ENCODE assay signal across 31 cellular contexts in the genomic region with DNA sequence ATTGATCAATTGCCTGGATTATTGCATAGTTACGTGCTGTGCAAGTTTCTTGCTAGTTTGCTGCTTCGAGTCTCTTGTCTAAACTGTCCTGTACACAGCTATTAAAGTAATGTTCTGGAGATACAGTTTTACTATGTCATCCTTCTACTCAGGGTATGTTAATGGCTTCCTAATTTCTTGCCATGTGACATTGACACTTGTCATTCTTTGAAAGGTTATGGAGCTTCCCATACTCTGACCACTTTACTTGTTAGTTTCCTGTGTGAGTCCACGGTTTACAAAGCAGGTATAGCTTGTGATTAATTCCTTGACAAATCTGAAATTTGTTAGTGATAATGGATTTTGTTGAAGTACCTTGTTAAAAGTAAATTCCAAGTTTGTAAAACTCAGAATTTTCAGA.
"Had no signal": no experiment of that assay in that cellular context is flagged by ENCODE, and none has a peak within 500 bp of the region (broad histone marks: within the 10 kb centered on the region; RNA-seq: fewer than 3 reads in every experiment).

No MANE protein-coding gene starts in this region.

- H3K4me1 ChIP-seq: ascending aorta had no signal

- H3K4me2 ChIP-seq: KMS-11 had no signal

- H3K36me3 ChIP-seq: ascending aorta, MG63 had no signal

- H3K27ac Mint-ChIP-seq: activated CD4-positive, alpha-beta memory T cell treated with anti-CD3 and anti-CD28 coated beads, Interleukin-2, amount 10 ng/mL, durations not matched to agents 7 days and 5 days; activated CD4-positive, alpha-beta T cell treated with anti-CD3 and anti-CD28 coated beads, Interleukin-2, amount 10 ng/mL, durations not matched to agents 7 days and 5 days; activated naive CD8-positive, alpha-beta T cell treated with anti-CD3 and anti-CD28 coated beads, Interleukin-2, amount 50 U/mL, for 24 hours; activated T-cell treated with anti-CD3 and anti-CD28 coated beads, Interleukin-2, amount 50 U/mL, for 24 hours; activated T-helper 1 cell treated with anti-CD3 and anti-CD28 coated beads, Interleukin-12 subunit alpha, Interleukin-12 subunit beta, Interleukin-2, Interleukin-4 antibody, amounts not matched to agents 30 ng/mL and 10 ng/mL and 1 ng/mL, durations not matched to agents 14 hours and 24 hours and 36 hours; T-cell had no signal

- DNase-seq: activated CD4-positive, alpha-beta memory T cell treated with anti-CD3 and anti-CD28 coated beads, Interleukin-2, amount 10 ng/mL, durations not matched to agents 7 days and 5 days; activated CD4-positive, alpha-beta T cell treated with anti-CD3 and anti-CD28 coated beads, Interleukin-2, amount 10 ng/mL, durations not matched to agents 7 days and 5 days; activated CD4-positive, CD25-positive, alpha-beta regulatory T cell; activated effector memory CD4-positive, alpha-beta T cell treated with anti-CD3 and anti-CD28 coated beads, Interleukin-2, amount 50 U/mL, for 16 hours; activated naive CD4-positive, alpha-beta T cell treated with Interleukin-2 at 50 U/mL for 16 hours; activated naive CD8-positive, alpha-beta T cell treated with anti-CD3 and anti-CD28 coated beads, Interleukin-2, amount 50 U/mL, for 24 hours; activated T-cell treated with anti-CD3 and anti-CD28 coated beads, Interleukin-2, amount 50 U/mL, for 24 hours; amniotic stem cell; body of pancreas; central memory CD4-positive, alpha-beta T cell; MG63; MV-4-11; NCI-H1092 treated with DMSO at 0.1 percent for 48 hours; NCI-H1417 treated with DMSO at 0.1 percent for 48 hours; NCI-H1694 treated with DMSO at 0.1 percent for 48 hours; NCI-H2029 treated with DMSO at 0.1 percent for 48 hours; NCI-H510A treated with DMSO at 0.1 percent for 48 hours; NCI-H69; NK-92 treated with Interleukin-12 subunit alpha and Interleukin-12 subunit beta, amount 100 ng/mL, for 24 hours; OCI-M1; RPMI8226; T-cell; T-helper 2 cell; T1000 had no signal

- H3K9me3 ChIP-seq: ascending aorta, body of pancreas, MG63 had no signal

- H3K4me3 ChIP-seq: ascending aorta, body of pancreas, MG63, SK-N-MC had no signal

- H3K4me3 Mint-ChIP-seq: activated CD4-positive, alpha-beta memory T cell treated with anti-CD3 and anti-CD28 coated beads, Interleukin-2, amount 10 ng/mL, durations not matched to agents 7 days and 5 days; activated CD4-positive, alpha-beta T cell treated with anti-CD3 and anti-CD28 coated beads, Interleukin-2, amount 10 ng/mL, durations not matched to agents 7 days and 5 days; activated naive CD8-positive, alpha-beta T cell treated with anti-CD3 and anti-CD28 coated beads, Interleukin-2, amount 50 U/mL, for 24 hours; activated T-cell treated with anti-CD3 and anti-CD28 coated beads, Interleukin-2, amount 50 U/mL, for 24 hours; activated T-helper 1 cell treated with anti-CD3 and anti-CD28 coated beads, Interleukin-12 subunit alpha, Interleukin-12 subunit beta, Interleukin-2, Interleukin-4 antibody, amounts not matched to agents 30 ng/mL and 10 ng/mL and 1 ng/mL, durations not matched to agents 14 hours and 24 hours and 36 hours; T-cell had no signal

- H3K9me3 Mint-ChIP-seq: activated CD4-positive, alpha-beta memory T cell treated with anti-CD3 and anti-CD28 coated beads, Interleukin-2, amount 10 ng/mL, durations not matched to agents 7 days and 5 days; activated CD4-positive, alpha-beta T cell treated with anti-CD3 and anti-CD28 coated beads, Interleukin-2, amount 10 ng/mL, durations not matched to agents 7 days and 5 days; activated naive CD4-positive, alpha-beta T cell treated with anti-CD3 and anti-CD28 coated beads, Interleukin-2, amount 50 U/mL, for 72 hours; activated naive CD8-positive, alpha-beta T cell treated with anti-CD3 and anti-CD28 coated beads, Interleukin-2, amount 50 U/mL, for 24 hours; activated T-cell treated with anti-CD3 and anti-CD28 coated beads, Interleukin-2, amount 50 U/mL, for 24 hours; activated T-helper 1 cell treated with anti-CD3 and anti-CD28 coated beads, Interleukin-12 subunit alpha, Interleukin-12 subunit beta, Interleukin-2, Interleukin-4 antibody, amounts not matched to agents 30 ng/mL and 10 ng/mL and 1 ng/mL, durations not matched to agents 14 hours and 24 hours and 36 hours; T-cell had no signal

- H3K27me3 ChIP-seq: ascending aorta, body of pancreas, MG63 had no signal

- H3K27me3 Mint-ChIP-seq: activated CD4-positive, alpha-beta memory T cell treated with anti-CD3 and anti-CD28 coated beads, Interleukin-2, amount 10 ng/mL, durations not matched to agents 7 days and 5 days; activated CD4-positive, alpha-beta T cell treated with anti-CD3 and anti-CD28 coated beads, Interleukin-2, amount 10 ng/mL, durations not matched to agents 7 days and 5 days; activated T-cell treated with anti-CD3 and anti-CD28 coated beads, Interleukin-2, amount 50 U/mL, for 24 hours; T-cell had no signal

- H3K27ac ChIP-seq: ascending aorta, body of pancreas, KMS-11, SK-N-MC had no signal

- H3K36me3 Mint-ChIP-seq: activated naive CD4-positive, alpha-beta T cell treated with anti-CD3 and anti-CD28 coated beads, Interleukin-2, amount 50 U/mL, for 72 hours; T-cell had no signal

- H3K9ac ChIP-seq: KMS-11 had no signal

- ATAC-seq: activated naive CD8-positive, alpha-beta T cell treated with anti-CD3 and anti-CD28 coated beads, Interleukin-2, amount 50 U/mL, for 24 hours; body of pancreas; Panc1; Right ventricle myocardium inferior; T-cell had no signal
